ENCODE assay signal across 15 cellular contexts in the genomic region with DNA sequence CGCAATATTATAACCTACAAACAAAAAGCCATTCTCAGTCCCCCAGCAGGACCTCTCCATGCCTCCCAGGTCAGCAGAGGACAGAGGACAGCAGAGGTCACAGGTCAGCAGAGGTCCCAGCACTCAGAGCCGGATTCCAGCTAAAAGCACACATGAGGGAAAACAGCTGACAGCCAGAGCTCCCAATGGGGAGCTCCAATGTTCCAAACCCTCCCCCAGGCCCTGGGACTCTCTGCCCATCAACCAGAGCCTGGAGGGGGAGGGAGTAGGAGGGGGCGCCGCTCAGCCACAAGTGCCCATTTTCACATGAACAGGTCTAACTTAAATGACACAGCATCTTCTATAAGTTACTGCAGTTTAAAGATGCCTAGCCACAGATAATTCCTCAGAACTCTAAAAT.
DNase-seq lines count a peak whose midpoint lies in the region; ATAC-seq, FAIRE-seq and TF ChIP-seq lines count a peak whose summit lies in the region.
"Had no signal": no experiment of that assay in that cellular context is flagged by ENCODE, and none has a peak within 500 bp of the region (broad histone marks: within the 10 kb centered on the region; RNA-seq: fewer than 3 reads in every experiment).

No MANE protein-coding gene starts in this region.

- H3K4me1 Mint-ChIP-seq in CD4-positive, CD25-positive, alpha-beta regulatory T cell: peaks cover 15 to 86% (median 63%) of the 10 kb centered on the region in 4 donors
- H3K4me1 Mint-ChIP-seq in GM23338: peaks cover 70% of the 10 kb centered on the region

- peaks cover 23% of the 10 kb centered on the region for H3K9me1 ChIP-seq in K562 (ENCODE audit: control insufficient read depth, insufficient read depth, low read length)

- no peak for TF ChIP-seq RAD21 in K562 (CRISPR knock-in tag; conservative IDR thresholded peaks at IDR 0.05 in 1 of 2, IDR thresholded peaks at IDR 0.05 in 1 of 2)

- H3K4me3 Mint-ChIP-seq in CD4-positive, CD25-positive, alpha-beta regulatory T cell: peak overlapping the region in 3 of 4 donors; percentile 15 to 46 (median 44)
- no peak overlapping the region; the same call in 2 of the 3 replicates for H3K4me3 Mint-ChIP-seq in GM23338
- H3K4me3 Mint-ChIP-seq: activated T-cell treated with anti-CD3 and anti-CD28 coated beads, Interleukin-2, amount 50 U/mL, for 4 hours had no signal

- peaks cover 3% of the 10 kb centered on the region for H3F3A ChIP-seq in GM23338 (replicated peaks; ENCODE audit: low read depth)

- H3K27me3 ChIP-seq in CD4-positive, CD25-positive, alpha-beta regulatory T cell (ENCODE audit: control insufficient read depth, insufficient read depth, low read length): no peaks in the 10 kb centered on the region
- H3K27me3 ChIP-seq in GM23338 (ENCODE audit: insufficient read depth) (no peaks in the 10 kb centered on the region), K562 (ENCODE audit: control insufficient read depth in 2 of 2, insufficient read depth in 2 of 2, low read length in 2 of 2) (no peaks in the 10 kb centered on the region)
- H3K27me3 ChIP-seq: thyroid gland had no signal

- peak overlapping the region in 1 of 2 experiments; percentile 53; a peak in 1 of 4 replicates for H3K9ac ChIP-seq in K562 (ENCODE audit: insufficient read depth in 1 of 2, low read depth in 2 of 2, low read length in 2 of 2)
- H3K9ac ChIP-seq in kidney (ENCODE audit: low read length in 2 of 2): no peak overlapping the region

- peaks cover 6% of the 10 kb centered on the region for H3K36me3 Mint-ChIP-seq in CD4-positive, CD25-positive, alpha-beta regulatory T cell
- peaks cover 19% of the 10 kb centered on the region for H3K36me3 Mint-ChIP-seq in GM23338 (ENCODE audit: low read depth)

- H2AFZ ChIP-seq in GM23338: no peak overlapping the region
- H2AFZ ChIP-seq in K562 (ENCODE audit: low read depth, low read length): no peak overlapping the region

- H3K36me3 ChIP-seq in CD4-positive, CD25-positive, alpha-beta regulatory T cell (ENCODE audit: control insufficient read depth, insufficient read depth, low read length): peaks cover 17% of the 10 kb centered on the region
- H3K36me3 ChIP-seq in GM23338 (ENCODE audit: insufficient read depth) (no peaks in the 10 kb centered on the region), K562 (ENCODE audit: control insufficient read depth, insufficient read depth, low read length) (peaks cover 31% of the 10 kb centered on the region), mesodermal cell (ENCODE audit: control insufficient read depth, insufficient read depth, low read length) (peaks cover 27% of the 10 kb centered on the region), kidney (ENCODE audit: control insufficient read depth in 1 of 2, insufficient read depth in 2 of 2, low read length in 2 of 2) (no peaks in the 10 kb centered on the region)
- H3K36me3 ChIP-seq: thyroid gland had no signal

- BruUV-seq in K562 (replicated peaks; lab: Mats Ljungman, UMichigan): no TSS peak

- peaks cover 95% of the 10 kb centered on the region for H3K79me2 ChIP-seq in GM23338 (replicated peaks; ENCODE audit: insufficient read depth)
- peaks cover 96% of the 10 kb centered on the region for H3K79me2 ChIP-seq in K562 (ENCODE audit: control insufficient read depth, insufficient read depth, low read length)

- H3K27me3 Mint-ChIP-seq in CD4-positive, CD25-positive, alpha-beta regulatory T cell: no peaks in the 10 kb centered on the region
- H3K27me3 Mint-ChIP-seq in GM23338 (ENCODE audit: insufficient read depth, low read depth, poor library complexity): peaks cover 29% of the 10 kb centered on the region

- no peaks in the 10 kb centered on the region for H3K9me2 ChIP-seq in GM23338 (ENCODE audit: insufficient read depth)

- DNase-seq in CD4-positive, CD25-positive, alpha-beta regulatory T cell: no peak
- DNase-seq in GM23338 (ENCODE audit: low spot score): peak; percentile 55
- peak; percentile 32 to 68 (median 50) for DNase-seq in K562 (ENCODE audit: extremely low read depth in 1 of 4, low spot score in 3 of 4)
- no peak for DNase-seq in stimulated activated naive CD4-positive, alpha-beta T cell (lab: John Stamatoyannopoulos, UW)
- DNase-seq in inferior parietal cortex (ENCODE audit: extremely low spot score): no peak
- no peak for DNase-seq in kidney
- DNase-seq: activated T-cell treated with anti-CD3 and anti-CD28 coated beads, Interleukin-2, amount 50 U/mL, for 4 hours; left colon; NCI-H1436; NCI-H748 treated with DMSO at 0.1 percent for 48 hours; nucleus accumbens; SHP77 treated with DMSO at 0.1 percent for 48 hours; thyroid gland had no signal

- intact Hi-C loops in K562 (cut with micrococcal nuclease) (no loop called here), kidney (cut with DNase I) (no loop called here)

- no peaks in the 10 kb centered on the region for H3K9me3 Mint-ChIP-seq in CD4-positive, CD25-positive, alpha-beta regulatory T cell
- no peaks in the 10 kb centered on the region for H3K9me3 Mint-ChIP-seq in GM23338
- H3K9me3 Mint-ChIP-seq: activated T-cell treated with anti-CD3 and anti-CD28 coated beads, Interleukin-2, amount 50 U/mL, for 4 hours had no signal

- H4K20me1 ChIP-seq in GM23338 (replicated peaks; ENCODE audit: insufficient read depth) (peaks cover 87% of the 10 kb centered on the region), K562 (replicated peaks; ENCODE audit: control insufficient read depth, insufficient read depth, low read length) (peaks cover 78% of the 10 kb centered on the region)

- FAIRE-seq in K562 (lab: Jason Lieb, UNC) (peak; percentile 71), kidney (lab: Jason Lieb, UNC) (no peak)

- peak overlapping the region; percentile 51 for H3K27ac ChIP-seq in CD4-positive, CD25-positive, alpha-beta regulatory T cell (ENCODE audit: insufficient read depth, low read length, poor library complexity, severe bottlenecking)
- H3K27ac ChIP-seq in GM23338 (ENCODE audit: low read depth): 0 out of 2 replicates have a peak overlapping the region, but pooled peaks have one; percentile 65
- no peak overlapping the region for H3K27ac ChIP-seq in K562 (ENCODE audit: extremely low read depth, low read depth, low read length)
- H3K27ac ChIP-seq in mesodermal cell (ENCODE audit: low read depth, low read length, severe bottlenecking): peak overlapping the region; percentile 23
- no peak overlapping the region for H3K27ac ChIP-seq in kidney (ENCODE audit: low read depth in 2 of 2, low read length in 2 of 2)
- H3K27ac ChIP-seq: thyroid gland had no signal

- TF ChIP-seq EP300 in K562 (IDR thresholded peaks at IDR 0.05; ENCODE audit: low read length): no peak

- in situ Hi-C loops in K562 (cut with MboI): no loop called here

- no peaks in the 10 kb centered on the region for H3K9me3 ChIP-seq in CD4-positive, CD25-positive, alpha-beta regulatory T cell (ENCODE audit: control insufficient read depth in 2 of 2, low read length in 2 of 2)
- H3K9me3 ChIP-seq in K562 (replicated peaks; ENCODE audit: control insufficient read depth, insufficient read depth, low read depth, low read length) (no peaks in the 10 kb centered on the region), mesodermal cell (ENCODE audit: control insufficient read depth, low read length) (no peaks in the 10 kb centered on the region), kidney (ENCODE audit: control insufficient read depth in 1 of 2, low read length in 2 of 2) (no peaks in the 10 kb centered on the region)
- H3K9me3 ChIP-seq: thyroid gland had no signal

- no peak for TF ChIP-seq CTCF in GM23338 (conservative IDR thresholded peaks at IDR 0.05; ENCODE audit: low read depth in 2 of 2)
- no peak for TF ChIP-seq CTCF in K562 (IDR thresholded peaks at IDR 0.05 in 2 of 3, conservative IDR thresholded peaks at IDR 0.05 in 1 of 3; ENCODE audit: insufficient read depth in 2 of 3, low read depth in 1 of 3, low read length in 3 of 3)
- no peak for TF ChIP-seq CTCF in kidney (IDR thresholded peaks at IDR 0.05; ENCODE audit: borderline replicate concordance, extremely low read depth, insufficient read depth)

- ATAC-seq in CD4-positive, CD25-positive, alpha-beta regulatory T cell (ENCODE audit: low read depth in 2 of 2): no peak
- ATAC-seq in GM23338 (peak; percentile 35), K562 (peak; percentile 11; the same call in 1 of the 3 replicates), GM21737 (IDR thresholded peaks at IDR 0.05; ENCODE audit: unreplicated experiment) (no peak)
- ATAC-seq: activated T-cell treated with anti-CD3 and anti-CD28 coated beads, Interleukin-2, amount 50 U/mL, for 4 hours; left colon had no signal

- 53% methylated on average over 4 of the region's 4 CpGs for WGBS in K562 (ENCODE audit: insufficient coverage, low coverage, missing lambda C conversion rate)
- WGBS in mesodermal cell (ENCODE audit: insufficient coverage in 2 of 2), 2 experiments: 49 to 83% methylated on average over 1 to 2 of the region's 4 CpGs

- POLR2A ChIA-PET in K562 (lab: Yijun Ruan, JAX): interaction anchor here (1.2 to 1.3 kb wide), 2 partner anchors 10 to 34 kb away, joined by 3 to 7 read pairs; no protein-coding TSS in a partner anchor

- H3K4me3 ChIP-seq in CD4-positive, CD25-positive, alpha-beta regulatory T cell (ENCODE audit: low read depth, low read length): no peak overlapping the region
- H3K4me3 ChIP-seq in GM23338 (no peak overlapping the region), K562 (no peak overlapping the region), mesodermal cell (ENCODE audit: extremely low read depth, insufficient read depth, low read length, poor library complexity, severe bottlenecking) (no peak overlapping the region), kidney (ENCODE audit: low read length in 2 of 2) (no peak overlapping the region)
- H3K4me3 ChIP-seq: thyroid gland had no signal

- H3K4me2 ChIP-seq in GM23338 (peak overlapping the region; percentile 47; the same call in 1 of the 2 replicates), K562 (ENCODE audit: insufficient read depth, low read length) (no peak overlapping the region)

- H3K4me1 ChIP-seq in CD4-positive, CD25-positive, alpha-beta regulatory T cell (ENCODE audit: control insufficient read depth, insufficient read depth, low read length, poor library complexity, severe bottlenecking): peaks cover 80% of the 10 kb centered on the region
- H3K4me1 ChIP-seq in GM23338 (ENCODE audit: insufficient read depth) (peaks cover 56% of the 10 kb centered on the region), K562 (replicated peaks in 1 of 2; ENCODE audit: control insufficient read depth in 2 of 2, insufficient read depth in 2 of 2, low read length in 2 of 2) (peaks cover 24 to 52% of the 10 kb centered on the region in 2 experiments; a peak in 4 of 5 replicates), mesodermal cell (ENCODE audit: control insufficient read depth, insufficient read depth, low read length, poor library complexity, severe bottlenecking) (peaks cover 53% of the 10 kb centered on the region), kidney (ENCODE audit: control insufficient read depth in 1 of 2, insufficient read depth in 1 of 2, low read depth in 1 of 2, low read length in 2 of 2) (peaks cover 52% of the 10 kb centered on the region in 2 donors)

- CTCF ChIA-PET in K562 (lab: Yijun Ruan, JAX; ENCODE audit: low intra/inter-chr PET ratio): no interaction called here

- peak overlapping the region; percentile 85 to 93 (median 86) for H3K27ac Mint-ChIP-seq in CD4-positive, CD25-positive, alpha-beta regulatory T cell
- H3K27ac Mint-ChIP-seq in GM23338: peak overlapping the region; percentile 66; the same call in 1 of the 2 replicates

- no peak for TF ChIP-seq POLR2A in K562 (conservative IDR thresholded peaks at IDR 0.05)

Comparison
In these comparisons a context has a peak if more than half of its experiments do, and no peak if none do; other contexts are left out.
1. ATAC-seq: peak in GM23338 (single experiment) and K562 (single experiment); none in CD4-positive, CD25-positive, alpha-beta regulatory T cell (0 of 2) and GM21737 (single experiment).
2. DNase-seq: peak in GM23338 (single experiment) and K562 (4 of 4); none in CD4-positive, CD25-positive, alpha-beta regulatory T cell (0 of 3), stimulated activated naive CD4-positive, alpha-beta T cell (0 of 6), inferior parietal cortex (single experiment) and kidney (single experiment).
3. H3K27ac ChIP-seq: peak in CD4-positive, CD25-positive, alpha-beta regulatory T cell (single experiment), GM23338 (single experiment) and mesodermal cell (single experiment); none in K562 (single experiment) and kidney (0 of 2).